Comparison of ENCODE assay signal across 20 cellular contexts in the genomic region with DNA sequence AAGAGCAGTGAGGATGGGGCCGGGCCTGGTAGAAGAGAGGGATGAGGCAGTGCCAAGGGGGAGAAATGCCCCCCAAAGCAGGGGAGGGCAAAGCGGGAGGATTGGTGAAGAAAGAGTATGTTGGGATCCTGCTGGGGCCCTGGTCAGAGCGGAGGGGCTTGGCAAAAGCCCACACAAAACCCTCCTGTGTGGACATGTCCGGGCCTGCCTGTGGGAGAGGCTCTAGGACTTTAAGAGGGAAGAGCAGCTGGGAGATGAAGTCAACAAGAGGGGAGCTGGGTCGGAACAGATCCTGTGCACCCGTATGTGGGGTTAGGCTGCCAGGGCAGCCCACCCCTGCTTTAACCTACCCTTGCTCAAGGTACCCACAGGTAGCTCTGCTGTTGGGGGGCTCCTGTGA. TPM values are rescaled to one million over a fixed set of nuclear protein-coding genes. Genes with fewer than 3 reads are reported as not detected.
DNase-seq lines count a peak whose midpoint lies in the region; ATAC-seq and TF ChIP-seq lines count a peak whose summit lies in the region.
"Had no signal": no experiment of that assay in that cellular context is flagged by ENCODE, and none has a peak within 500 bp of the region (broad histone marks: within the 10 kb centered on the region; RNA-seq: fewer than 3 reads in every experiment).

No MANE protein-coding gene starts in this region.

- H3K4me3 ChIP-seq in breast epithelium (no peak overlapping the region), mesenchymal stem cell (ENCODE audit: insufficient read depth in 1 of 2, low read depth in 1 of 2, low read length in 2 of 2) (no peak overlapping the region), upper lobe of right lung (no peak overlapping the region)
- H3K4me3 ChIP-seq: coronary artery, lung had no signal

- BruUV-seq in MCF 10A (replicated peaks; lab: Mats Ljungman, UMichigan), result no TSS peak

- intact Hi-C loops in MCF 10A (cut with micrococcal nuclease) (no loop called here), breast epithelium (cut with DNase I; ENCODE audit: low total_unique reads) (no loop called here), upper lobe of right lung (cut with DNase I) (no loop called here), CD14-positive monocyte (cut with micrococcal nuclease) (no loop called here)

- H3K9ac ChIP-seq in mesenchymal stem cell (ENCODE audit: low read length), result peak overlapping the region; percentile 29

- peak overlapping the region; percentile 4 for H4K8ac ChIP-seq in mesenchymal stem cell (ENCODE audit: low read length)

- H3K27me3 ChIP-seq in breast epithelium (no peaks in the 10 kb centered on the region), mesenchymal stem cell (ENCODE audit: control insufficient read depth in 1 of 2, insufficient read depth in 1 of 2, low read length in 2 of 2) (no peaks in the 10 kb centered on the region), upper lobe of right lung (no peaks in the 10 kb centered on the region)

- H3K27me3 Mint-ChIP-seq in MCF 10A (ENCODE audit: insufficient read depth, unreplicated experiment) (no peaks in the 10 kb centered on the region), T-helper 17 cell (peaks cover 11% of the 10 kb centered on the region), CD14-positive monocyte (ENCODE audit: low read depth in 3 of 3) (peaks cover 5 to 13% (median 8%) of the 10 kb centered on the region in 3 donors)
- H3K27me3 Mint-ChIP-seq in natural killer cell treated with Interleukin-12 subunit alpha and Interleukin-12 subunit beta and Interleukin-15 and Interleukin-18, amount 100 ng/mL, for 72 hours, result no peaks in the 10 kb centered on the region

- no peak overlapping the region for H2BK12ac ChIP-seq in mesenchymal stem cell (ENCODE audit: low read length in 2 of 2)

- H3K4ac ChIP-seq in mesenchymal stem cell (ENCODE audit: low read depth in 1 of 2, low read length in 2 of 2), result no peak overlapping the region

- CTCF ChIA-PET in MCF 10A (lab: Yijun Ruan, JAX), result interaction anchor here (1.2 to 1.9 kb wide), 2 partner anchors 11 to 233 kb away, joined by 3 to 10 read pairs; no protein-coding TSS in a partner anchor

- no peak overlapping the region for H3K23ac ChIP-seq in mesenchymal stem cell (ENCODE audit: low read length in 2 of 2)

- H3K4me1 Mint-ChIP-seq in MCF 10A (ENCODE audit: insufficient read depth, unreplicated experiment) (peaks cover 16% of the 10 kb centered on the region), T-helper 17 cell (peaks cover 17% of the 10 kb centered on the region), CD14-positive monocyte (peaks cover 17% of the 10 kb centered on the region)
- peaks cover 8 to 10% of the 10 kb centered on the region in 2 donors for H3K4me1 Mint-ChIP-seq in natural killer cell treated with Interleukin-12 subunit alpha and Interleukin-12 subunit beta and Interleukin-15 and Interleukin-18, amount 100 ng/mL, for 72 hours (ENCODE audit: low read depth in 2 of 2)

- H2BK120ac ChIP-seq in mesenchymal stem cell (ENCODE audit: low read depth, low read length), result no peak overlapping the region

- no peak for TF ChIP-seq CTCF in MCF 10A (IDR thresholded peaks at IDR 0.05; ENCODE audit: unreplicated experiment)
- TF ChIP-seq CTCF in breast epithelium (IDR thresholded peaks at IDR 0.05), result no peak
- TF ChIP-seq CTCF in upper lobe of right lung (IDR thresholded peaks at IDR 0.05), result no peak
- TF ChIP-seq CTCF in CD14-positive monocyte (IDR thresholded peaks at IDR 0.05), result no peak

- peak overlapping the region; percentile 9 for H4K91ac ChIP-seq in mesenchymal stem cell (ENCODE audit: low read length)

- DNase-seq in MCF 10A (ENCODE audit: unreplicated experiment) (no peak), breast epithelium (ENCODE audit: low spot score in 2 of 2) (no peak), T-helper 17 cell (no peak), mesenchymal stem cell (no peak), upper lobe of right lung (peak; percentile 18), CD14-positive monocyte (ENCODE audit: low spot score) (no peak), HCEC 1CT (no peak)
- no peak for DNase-seq in natural killer cell treated with Interleukin-12 subunit alpha and Interleukin-12 subunit beta and Interleukin-15 and Interleukin-18, amount 100 ng/mL, for 72 hours (ENCODE audit: low spot score)
- DNase-seq: activated CD8-positive, alpha-beta T cell treated with anti-CD3 and anti-CD28 coated beads, Interleukin-2, amount 10 ng/mL, durations not matched to agents 7 days and 5 days; NCI-H1930; NCI-H774; retina; SW 1271 had no signal

- no peaks in the 10 kb centered on the region for H3K36me3 ChIP-seq in breast epithelium
- H3K36me3 ChIP-seq in mesenchymal stem cell (ENCODE audit: control insufficient read depth in 1 of 2, insufficient read depth in 2 of 2, low read depth in 1 of 2, low read length in 2 of 2), result peaks cover 0 to 5% of the 10 kb centered on the region in 2 experiments
- H3K36me3 ChIP-seq in upper lobe of right lung, result no peaks in the 10 kb centered on the region

- no peak for ATAC-seq in T-helper 17 cell
- ATAC-seq in upper lobe of right lung, result no peak
- ATAC-seq in natural killer cell treated with Interleukin-12 subunit alpha and Interleukin-12 subunit beta and Interleukin-15 and Interleukin-18, amount 100 ng/mL, for 72 hours, result no peak
- ATAC-seq: activated CD8-positive, alpha-beta T cell treated with anti-CD3 and anti-CD28 coated beads, Interleukin-2, amount 10 ng/mL, durations not matched to agents 7 days and 5 days had no signal

- H3K4me3 Mint-ChIP-seq in MCF 10A (ENCODE audit: unreplicated experiment) (no peak overlapping the region), T-helper 17 cell (no peak overlapping the region), CD14-positive monocyte (no peak overlapping the region)
- no peak overlapping the region for H3K4me3 Mint-ChIP-seq in natural killer cell treated with Interleukin-12 subunit alpha and Interleukin-12 subunit beta and Interleukin-15 and Interleukin-18, amount 100 ng/mL, for 72 hours
- H3K4me3 Mint-ChIP-seq: activated CD8-positive, alpha-beta T cell treated with anti-CD3 and anti-CD28 coated beads, Interleukin-2, amount 10 ng/mL, durations not matched to agents 7 days and 5 days had no signal

- H3K9me3 Mint-ChIP-seq in MCF 10A (ENCODE audit: unreplicated experiment), result no peaks in the 10 kb centered on the region
- peaks cover 0 to 2% (median 0%) of the 10 kb centered on the region in 7 donors for H3K9me3 Mint-ChIP-seq in CD14-positive monocyte
- H3K9me3 Mint-ChIP-seq in natural killer cell treated with Interleukin-12 subunit alpha and Interleukin-12 subunit beta and Interleukin-15 and Interleukin-18, amount 100 ng/mL, for 72 hours, result no peaks in the 10 kb centered on the region

- no peak overlapping the region for H3K27ac ChIP-seq in breast epithelium
- no peak overlapping the region for H3K27ac ChIP-seq in mesenchymal stem cell (ENCODE audit: low read length, poor library complexity, severe bottlenecking)
- H3K27ac ChIP-seq in upper lobe of right lung, result no peak overlapping the region
- H3K27ac ChIP-seq: coronary artery, epithelial cell of prostate, VCaP had no signal

- peak overlapping the region; percentile 86 for H3K27ac Mint-ChIP-seq in MCF 10A (ENCODE audit: low read depth, unreplicated experiment)
- peak overlapping the region; percentile 88 for H3K27ac Mint-ChIP-seq in T-helper 17 cell
- peak overlapping the region in 2 of 7 donors; percentile 26 to 37 for H3K27ac Mint-ChIP-seq in CD14-positive monocyte
- no peak overlapping the region for H3K27ac Mint-ChIP-seq in natural killer cell treated with Interleukin-12 subunit alpha and Interleukin-12 subunit beta and Interleukin-15 and Interleukin-18, amount 100 ng/mL, for 72 hours

- POLR2A ChIA-PET in MCF 10A (lab: Yijun Ruan, JAX), result no interaction called here

- H3K18ac ChIP-seq in mesenchymal stem cell (ENCODE audit: low read depth in 1 of 2, low read length in 2 of 2), result peak overlapping the region in 1 of 2 experiments; percentile 41

- no peak overlapping the region for H2BK15ac ChIP-seq in mesenchymal stem cell (ENCODE audit: low read depth, poor library complexity, severe bottlenecking)

- no peak overlapping the region for H2AFZ ChIP-seq in mesenchymal stem cell (ENCODE audit: low read depth, low read length)

- 96% methylated on average over 4 of the region's 6 CpGs for WGBS in mesenchymal stem cell

- peak overlapping the region; percentile 92 for H2BK5ac ChIP-seq in mesenchymal stem cell (ENCODE audit: low read depth, low read length, poor library complexity, severe bottlenecking)

- no peaks in the 10 kb centered on the region for H3K79me1 ChIP-seq in mesenchymal stem cell (replicated peaks; ENCODE audit: low read length, poor library complexity, severe bottlenecking)

- no peak overlapping the region for H3K4me2 ChIP-seq in mesenchymal stem cell (ENCODE audit: low read length, poor library complexity, severe bottlenecking)

- TF ChIP-seq POLR2A in breast epithelium (IDR thresholded peaks at IDR 0.05), result no peak

- H2AK5ac ChIP-seq in mesenchymal stem cell (ENCODE audit: low read length, severe bottlenecking), result peak overlapping the region; percentile 59

- H3K36me3 Mint-ChIP-seq in MCF 10A (ENCODE audit: insufficient read depth, unreplicated experiment), result no peaks in the 10 kb centered on the region
- no peaks in the 10 kb centered on the region for H3K36me3 Mint-ChIP-seq in T-helper 17 cell (ENCODE audit: low read depth)
- peaks cover 0 to 2% of the 10 kb centered on the region in 2 donors for H3K36me3 Mint-ChIP-seq in CD14-positive monocyte
- no peaks in the 10 kb centered on the region for H3K36me3 Mint-ChIP-seq in natural killer cell treated with Interleukin-12 subunit alpha and Interleukin-12 subunit beta and Interleukin-15 and Interleukin-18, amount 100 ng/mL, for 72 hours

- peaks cover 0 to 3% of the 10 kb centered on the region in 2 donors for H3K9me3 ChIP-seq in breast epithelium
- H3K9me3 ChIP-seq in T-helper 17 cell (ENCODE audit: control insufficient read depth, low read length, poor library complexity, severe bottlenecking), result no peaks in the 10 kb centered on the region
- peaks cover 6% of the 10 kb centered on the region for H3K9me3 ChIP-seq in mesenchymal stem cell (ENCODE audit: control insufficient read depth, low read length)
- H3K9me3 ChIP-seq in upper lobe of right lung, result no peaks in the 10 kb centered on the region

- peak overlapping the region in 1 of 2 experiments; percentile 74 for H3K14ac ChIP-seq in mesenchymal stem cell (ENCODE audit: low read length in 2 of 2)

- H3K4me1 ChIP-seq in breast epithelium (no peaks in the 10 kb centered on the region), mesenchymal stem cell (ENCODE audit: control insufficient read depth, insufficient read depth, low read depth, low read length) (peaks cover 16% of the 10 kb centered on the region), upper lobe of right lung (peaks cover 10% of the 10 kb centered on the region)

RNA-seq across cellular contexts. Expression of a gene that starts 25.8 kb away (rescaled TPM):
- total RNA-seq in MCF 10A (2022) (not detected in 2 replicates), breast epithelium (1 to 10 TPM in 2 of 3 donors, not detected in 1; 1.3 to 3.3 TPM), T-helper 17 cell (not detected), upper lobe of right lung (1.2 TPM)
- 0.07 TPM for polyA plus RNA-seq in mesenchymal stem cell (2013, experiment 1 of 2)
- 0.12 TPM for polyA plus RNA-seq in mesenchymal stem cell (2013, experiment 2 of 2)
- not detected for polyA plus RNA-seq in CD14-positive monocyte
- total RNA-seq in natural killer cell treated with Interleukin-12 subunit alpha and Interleukin-12 subunit beta and Interleukin-15 and Interleukin-18, amount 100 ng/mL, for 72 hours, result not detected
- total RNA-seq: activated CD8-positive, alpha-beta T cell treated with anti-CD3 and anti-CD28 coated beads, Interleukin-2, amount 10 ng/mL, durations not matched to agents 7 days and 5 days; RPMI7951 had no signal
- polyA plus RNA-seq: neural cell had no signal

RNA-seq across cellular contexts. Expression of a gene that starts 28.9 kb away (rescaled TPM):
- total RNA-seq in MCF 10A (2022) (not detected in 2 replicates), breast epithelium (not detected), T-helper 17 cell (not detected), upper lobe of right lung (0.29 TPM)
- polyA plus RNA-seq in mesenchymal stem cell (2013, experiment 1 of 2), result not detected
- polyA plus RNA-seq in mesenchymal stem cell (2013, experiment 2 of 2), result not detected
- not detected for polyA plus RNA-seq in CD14-positive monocyte
- not detected for total RNA-seq in natural killer cell treated with Interleukin-12 subunit alpha and Interleukin-12 subunit beta and Interleukin-15 and Interleukin-18, amount 100 ng/mL, for 72 hours
- total RNA-seq: activated CD8-positive, alpha-beta T cell treated with anti-CD3 and anti-CD28 coated beads, Interleukin-2, amount 10 ng/mL, durations not matched to agents 7 days and 5 days; glomerular endothelial cell; RPMI7951 had no signal
- polyA plus RNA-seq: neural cell had no signal

RNA-seq across cellular contexts. Expression of a gene that starts 55.2 kb away (rescaled TPM):
- total RNA-seq in MCF 10A (2022) (2.3 and 2.5 TPM in 2 replicates), breast epithelium (under 1 TPM; 0.48 to 0.88 (median 0.66) TPM), T-helper 17 cell (1 to 10 TPM in 1 of 2 donors, under 1 TPM in 1; 0.82 to 1.2 TPM), upper lobe of right lung (1.2 TPM)
- 0.28 TPM for polyA plus RNA-seq in mesenchymal stem cell (2013, experiment 1 of 2)
- polyA plus RNA-seq in mesenchymal stem cell (2013, experiment 2 of 2), result 0.32 TPM
- polyA plus RNA-seq in CD14-positive monocyte, result not detected
- 1 to 10 TPM; 3.4 to 6.6 TPM for total RNA-seq in natural killer cell treated with Interleukin-12 subunit alpha and Interleukin-12 subunit beta and Interleukin-15 and Interleukin-18, amount 100 ng/mL, for 72 hours

Comparison
In these comparisons a context has a peak if more than half of its experiments do, and no peak if none do; other contexts are left out.
1. H3K27ac Mint-ChIP-seq: peak in MCF 10A (single experiment) and T-helper 17 cell (single experiment); none in natural killer cell treated with Interleukin-12 subunit alpha and Interleukin-12 subunit beta and Interleukin-15 and Interleukin-18, amount 100 ng/mL, for 72 hours (0 of 2).